27 cellular contexts compared by ENCODE assay signal in the genomic region with DNA sequence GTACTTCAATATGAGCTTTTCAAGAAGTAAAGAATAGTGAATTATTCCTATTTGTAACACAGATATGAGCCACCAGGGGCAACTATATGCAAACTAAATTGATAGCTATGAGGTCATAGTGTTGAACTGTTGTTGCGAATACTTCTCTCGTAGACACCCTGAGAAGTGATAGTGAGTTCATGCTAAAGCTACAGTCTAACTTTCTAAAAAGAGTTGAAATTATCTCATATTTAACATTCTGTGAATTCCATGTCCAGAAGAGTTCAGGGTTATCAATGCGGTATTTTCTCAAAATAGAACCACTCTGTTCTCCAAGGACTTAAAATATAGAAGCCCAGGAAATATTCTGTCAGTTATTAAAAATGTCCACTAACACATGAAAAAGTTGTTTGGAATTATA.
DNase-seq lines count a peak whose midpoint lies in the region; ATAC-seq, FAIRE-seq and TF ChIP-seq lines count a peak whose summit lies in the region.
"Had no signal": no experiment of that assay in that cellular context is flagged by ENCODE, and none has a peak within 500 bp of the region (broad histone marks: within the 10 kb centered on the region; RNA-seq: fewer than 3 reads in every experiment).

No MANE protein-coding gene starts in this region.

- H3F3A ChIP-seq in GM23338 (replicated peaks; ENCODE audit: low read depth) = no peaks in the 10 kb centered on the region

- FAIRE-seq in astrocyte (lab: Jason Lieb, UNC) = no peak
- FAIRE-seq: A549, D721Med, GM12891, GM18507, H54 had no signal

- H3K36me3 Mint-ChIP-seq in astrocyte (ENCODE audit: low read depth, unreplicated experiment) = no peaks in the 10 kb centered on the region
- no peaks in the 10 kb centered on the region for H3K36me3 Mint-ChIP-seq in osteocyte (ENCODE audit: unreplicated experiment)
- peaks cover 8% of the 10 kb centered on the region; the same call in 2 of the 3 replicates for H3K36me3 Mint-ChIP-seq in GM23338 (ENCODE audit: low read depth)
- H3K36me3 Mint-ChIP-seq: CD14-positive monocyte; CD8-positive, alpha-beta memory T cell had no signal

- H3K4me3 Mint-ChIP-seq in astrocyte (ENCODE audit: unreplicated experiment) (no peak overlapping the region), osteocyte (ENCODE audit: unreplicated experiment) (no peak overlapping the region), GM23338 (no peak overlapping the region)
- H3K4me3 Mint-ChIP-seq: CD14-positive monocyte; CD4-positive, alpha-beta T cell; CD8-positive, alpha-beta memory T cell; HFFc6 had no signal

- peak; percentile 11 for DNase-seq in astrocyte (ENCODE audit: low read depth)
- DNase-seq in brain microvascular endothelial cell = peak; percentile 48
- peak; percentile 52 for DNase-seq in choroid plexus epithelial cell (ENCODE audit: low read depth)
- peak; percentile 29 for DNase-seq in fibroblast of the aortic adventitia (ENCODE audit: low read depth)
- DNase-seq in osteocyte (ENCODE audit: extremely low spot score, unreplicated experiment) = no peak
- no peak for DNase-seq in GM23338 (ENCODE audit: low spot score)
- DNase-seq: 8988T; ACHN; AML-193; BE2C; CD4-positive, alpha-beta T cell; CD8-positive, alpha-beta memory T cell; DMS 273 treated with DMSO at 0.1 percent for 48 hours; DMS79; EL; GDM1; GOT3; HFFc6 had no signal

- H3K4me1 Mint-ChIP-seq in astrocyte (ENCODE audit: low read depth, unreplicated experiment) = no peaks in the 10 kb centered on the region
- peaks cover 3% of the 10 kb centered on the region for H3K4me1 Mint-ChIP-seq in osteocyte (ENCODE audit: unreplicated experiment)
- H3K4me1 Mint-ChIP-seq in GM23338 = no peaks in the 10 kb centered on the region
- H3K4me1 Mint-ChIP-seq: CD14-positive monocyte; CD8-positive, alpha-beta memory T cell had no signal

- H3K4me3 ChIP-seq in astrocyte (ENCODE audit: insufficient read depth, low read depth, low read length) (no peak overlapping the region), brain microvascular endothelial cell (ENCODE audit: low read depth, low read length) (no peak overlapping the region), choroid plexus epithelial cell (ENCODE audit: low read depth, low read length) (no peak overlapping the region), fibroblast of the aortic adventitia (ENCODE audit: low read depth, low read length) (no peak overlapping the region), GM23338 (no peak overlapping the region)
- H3K4me3 ChIP-seq: A549; BLaER1 treated with 17β-estradiol and CSF1 and Interleukin-3, amounts not matched to agents 10 nM and 100 nM; HAP-1 had no signal

- TF ChIP-seq CTCF in astrocyte (IDR thresholded peaks at IDR 0.05; ENCODE audit: insufficient read depth, low read depth, low read length) = no peak
- no peak for TF ChIP-seq CTCF in brain microvascular endothelial cell (IDR thresholded peaks at IDR 0.05; ENCODE audit: low read depth, low read length, missing control alignments)
- TF ChIP-seq CTCF in choroid plexus epithelial cell (conservative IDR thresholded peaks at IDR 0.05; ENCODE audit: low read depth, low read length) = no peak
- peak; percentile 8 for TF ChIP-seq CTCF in fibroblast of the aortic adventitia (IDR thresholded peaks at IDR 0.05; ENCODE audit: insufficient read depth, low read length)
- no peak for TF ChIP-seq CTCF in osteocyte (IDR thresholded peaks at IDR 0.05)
- no peak for TF ChIP-seq CTCF in GM23338 (conservative IDR thresholded peaks at IDR 0.05; ENCODE audit: low read depth in 2 of 2)

- H3K27ac Mint-ChIP-seq in astrocyte (ENCODE audit: unreplicated experiment) (no peak overlapping the region), osteocyte (ENCODE audit: unreplicated experiment) (no peak overlapping the region), GM23338 (no peak overlapping the region)
- H3K27ac Mint-ChIP-seq: CD14-positive monocyte; CD4-positive, alpha-beta T cell; CD8-positive, alpha-beta memory T cell; HFFc6 had no signal

- H3K9me3 Mint-ChIP-seq in astrocyte (ENCODE audit: unreplicated experiment) = peaks cover 4% of the 10 kb centered on the region
- peaks cover 4% of the 10 kb centered on the region for H3K9me3 Mint-ChIP-seq in osteocyte (ENCODE audit: unreplicated experiment)
- H3K9me3 Mint-ChIP-seq in GM23338 = peaks cover 20% of the 10 kb centered on the region

- no peak overlapping the region for H3K9ac ChIP-seq in astrocyte (ENCODE audit: low read length)
- H3K9ac ChIP-seq: BLaER1 treated with 17β-estradiol and CSF1 and Interleukin-3, amounts not matched to agents 10 nM and 100 nM had no signal

- H3K9me2 ChIP-seq in GM23338 (ENCODE audit: insufficient read depth) = peaks cover 6% of the 10 kb centered on the region; the same call in 1 of the 2 replicates

- in situ Hi-C loops in brain microvascular endothelial cell (cut with HindIII; ENCODE audit: low pct_ligation_motif_present, low sequenced_read_pairs) = no loop called here

- no peak overlapping the region for H3K27ac ChIP-seq in astrocyte (ENCODE audit: low read depth, low read length)
- no peak overlapping the region for H3K27ac ChIP-seq in brain microvascular endothelial cell
- no peak overlapping the region for H3K27ac ChIP-seq in GM23338 (ENCODE audit: low read depth)
- H3K27ac ChIP-seq: A549; BLaER1 treated with 17β-estradiol and CSF1 and Interleukin-3, amounts not matched to agents 10 nM and 100 nM had no signal

- H3K4me1 ChIP-seq in astrocyte (ENCODE audit: insufficient read depth, low read length) (no peaks in the 10 kb centered on the region), GM23338 (ENCODE audit: insufficient read depth) (no peaks in the 10 kb centered on the region)
- H3K4me1 ChIP-seq: A549; BE2C; BLaER1 treated with 17β-estradiol and CSF1 and Interleukin-3, amounts not matched to agents 10 nM and 100 nM; HAP-1 had no signal

- H2AFZ ChIP-seq in astrocyte (ENCODE audit: low read depth, low read length) (no peak overlapping the region), GM23338 (no peak overlapping the region)

- ATAC-seq in activated CD4-positive, CD25-positive, alpha-beta regulatory T cell treated with anti-CD3 and anti-CD28 coated beads, Interleukin-2, amount 50 U/mL, for 24 hours = no peak
- ATAC-seq in GM23338 = no peak
- ATAC-seq: A549 had no signal

- no peaks in the 10 kb centered on the region for H3K36me3 ChIP-seq in astrocyte (ENCODE audit: insufficient read depth, low read length)
- no peaks in the 10 kb centered on the region for H3K36me3 ChIP-seq in brain microvascular endothelial cell (replicated peaks)
- H3K36me3 ChIP-seq in GM23338 (ENCODE audit: insufficient read depth) = no peaks in the 10 kb centered on the region
- H3K36me3 ChIP-seq: BE2C; BLaER1 treated with 17β-estradiol and CSF1 and Interleukin-3, amounts not matched to agents 10 nM and 100 nM; HAP-1 had no signal

- H3K4me2 ChIP-seq in astrocyte (ENCODE audit: low read length) (no peak overlapping the region), GM23338 (no peak overlapping the region)
- H3K4me2 ChIP-seq: A549; BLaER1 treated with 17β-estradiol and CSF1 and Interleukin-3, amounts not matched to agents 10 nM and 100 nM had no signal

- H4K20me1 ChIP-seq in astrocyte (ENCODE audit: insufficient read depth, low read length) (no peaks in the 10 kb centered on the region), GM23338 (replicated peaks; ENCODE audit: insufficient read depth) (no peaks in the 10 kb centered on the region)
- H4K20me1 ChIP-seq: BLaER1 treated with 17β-estradiol and CSF1 and Interleukin-3, amounts not matched to agents 10 nM and 100 nM had no signal

- no peaks in the 10 kb centered on the region for H3K79me2 ChIP-seq in astrocyte (ENCODE audit: insufficient read depth, low read length)
- H3K79me2 ChIP-seq in GM23338 (replicated peaks; ENCODE audit: insufficient read depth) = no peaks in the 10 kb centered on the region

- no peaks in the 10 kb centered on the region for H3K9me3 ChIP-seq in astrocyte (ENCODE audit: insufficient read depth, low read depth, low read length)
- H3K9me3 ChIP-seq: A549, BE2C, HAP-1 had no signal

- no peaks in the 10 kb centered on the region for H3K27me3 ChIP-seq in astrocyte (ENCODE audit: insufficient read depth, low read length)
- H3K27me3 ChIP-seq in brain microvascular endothelial cell (replicated peaks) = no peaks in the 10 kb centered on the region
- no peaks in the 10 kb centered on the region for H3K27me3 ChIP-seq in GM23338 (ENCODE audit: insufficient read depth)
- H3K27me3 ChIP-seq: BE2C; BLaER1 treated with 17β-estradiol and CSF1 and Interleukin-3, amounts not matched to agents 10 nM and 100 nM had no signal

- H3K27me3 Mint-ChIP-seq in astrocyte (ENCODE audit: low read depth, unreplicated experiment) = no peaks in the 10 kb centered on the region
- H3K27me3 Mint-ChIP-seq in osteocyte (ENCODE audit: unreplicated experiment) = peaks cover 16% of the 10 kb centered on the region
- H3K27me3 Mint-ChIP-seq in GM23338 (ENCODE audit: insufficient read depth, low read depth, poor library complexity) = peaks cover 4% of the 10 kb centered on the region
- H3K27me3 Mint-ChIP-seq: CD4-positive, alpha-beta T cell; CD8-positive, alpha-beta memory T cell had no signal

TF ChIP-seq in GM23338, 12 proteins besides CTCF, POLR2A, EP300 and RAD21 (continues in another document):
- TF ChIP-seq EZH2phosphoT487 (IDR thresholded peaks at IDR 0.05; ENCODE audit: unreplicated experiment) = no peak

Comparison
In these comparisons a context has a peak if more than half of its experiments do, and no peak if none do; other contexts are left out.
1. DNase-seq: peak in astrocyte (single experiment), brain microvascular endothelial cell (single experiment), choroid plexus epithelial cell (single experiment) and fibroblast of the aortic adventitia (single experiment); none in osteocyte (single experiment) and GM23338 (single experiment).